Comparison of ENCODE assay signal across 1 cellular context in the genomic region with DNA sequence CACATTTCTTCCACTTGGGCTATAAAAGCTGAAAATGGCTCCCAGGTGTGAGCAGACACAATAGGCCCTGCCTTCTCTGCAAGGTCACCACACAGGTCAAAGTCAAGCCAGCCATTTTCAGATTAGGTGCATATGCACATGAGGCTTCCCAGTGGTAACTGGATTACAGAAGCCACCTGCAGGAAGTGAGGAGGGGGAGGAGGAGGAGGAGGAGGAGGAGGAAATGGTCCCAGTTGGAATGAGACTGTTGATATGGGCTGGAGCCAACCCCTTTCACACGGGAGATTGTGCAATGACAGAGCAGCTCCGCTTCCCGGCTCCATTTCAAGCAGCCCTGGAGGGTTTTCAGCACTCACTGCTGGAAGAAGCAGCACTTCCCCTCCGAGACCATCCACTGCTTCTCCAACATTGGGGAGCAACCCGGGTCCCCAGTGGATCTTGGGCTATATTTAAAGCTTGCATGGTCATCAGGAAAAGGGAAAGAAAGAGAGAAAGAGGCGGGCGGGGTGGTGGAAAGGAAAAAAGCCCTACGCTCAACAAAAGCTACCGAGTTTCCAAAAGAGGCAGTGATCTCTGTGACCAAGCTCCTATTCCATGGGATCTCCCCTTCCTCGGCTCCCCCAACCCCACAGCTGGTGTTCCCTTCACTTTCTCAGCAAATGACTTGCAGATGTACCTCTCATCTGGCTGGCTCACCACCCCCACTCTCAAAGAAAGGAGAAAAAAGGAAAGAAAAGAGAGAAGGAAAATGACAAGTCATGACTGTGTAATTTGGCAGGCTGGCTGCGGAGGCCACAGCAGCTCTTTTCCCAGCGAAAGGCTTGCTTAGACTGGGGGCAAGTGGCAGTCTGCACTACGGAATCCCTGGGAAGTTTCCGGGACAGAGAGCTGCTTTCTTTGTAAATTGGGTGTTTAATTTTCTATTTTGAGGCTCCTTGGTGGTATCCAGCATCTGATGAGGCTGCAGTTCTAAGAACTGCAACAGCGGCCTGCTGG.
TF ChIP-seq lines count a peak whose summit lies in the region.

No MANE protein-coding gene starts in this region.

TF ChIP-seq in GM23338, 12 proteins besides CTCF, POLR2A, EP300 and RAD21 (continued from another document):
- TF ChIP-seq, protein P1, sequence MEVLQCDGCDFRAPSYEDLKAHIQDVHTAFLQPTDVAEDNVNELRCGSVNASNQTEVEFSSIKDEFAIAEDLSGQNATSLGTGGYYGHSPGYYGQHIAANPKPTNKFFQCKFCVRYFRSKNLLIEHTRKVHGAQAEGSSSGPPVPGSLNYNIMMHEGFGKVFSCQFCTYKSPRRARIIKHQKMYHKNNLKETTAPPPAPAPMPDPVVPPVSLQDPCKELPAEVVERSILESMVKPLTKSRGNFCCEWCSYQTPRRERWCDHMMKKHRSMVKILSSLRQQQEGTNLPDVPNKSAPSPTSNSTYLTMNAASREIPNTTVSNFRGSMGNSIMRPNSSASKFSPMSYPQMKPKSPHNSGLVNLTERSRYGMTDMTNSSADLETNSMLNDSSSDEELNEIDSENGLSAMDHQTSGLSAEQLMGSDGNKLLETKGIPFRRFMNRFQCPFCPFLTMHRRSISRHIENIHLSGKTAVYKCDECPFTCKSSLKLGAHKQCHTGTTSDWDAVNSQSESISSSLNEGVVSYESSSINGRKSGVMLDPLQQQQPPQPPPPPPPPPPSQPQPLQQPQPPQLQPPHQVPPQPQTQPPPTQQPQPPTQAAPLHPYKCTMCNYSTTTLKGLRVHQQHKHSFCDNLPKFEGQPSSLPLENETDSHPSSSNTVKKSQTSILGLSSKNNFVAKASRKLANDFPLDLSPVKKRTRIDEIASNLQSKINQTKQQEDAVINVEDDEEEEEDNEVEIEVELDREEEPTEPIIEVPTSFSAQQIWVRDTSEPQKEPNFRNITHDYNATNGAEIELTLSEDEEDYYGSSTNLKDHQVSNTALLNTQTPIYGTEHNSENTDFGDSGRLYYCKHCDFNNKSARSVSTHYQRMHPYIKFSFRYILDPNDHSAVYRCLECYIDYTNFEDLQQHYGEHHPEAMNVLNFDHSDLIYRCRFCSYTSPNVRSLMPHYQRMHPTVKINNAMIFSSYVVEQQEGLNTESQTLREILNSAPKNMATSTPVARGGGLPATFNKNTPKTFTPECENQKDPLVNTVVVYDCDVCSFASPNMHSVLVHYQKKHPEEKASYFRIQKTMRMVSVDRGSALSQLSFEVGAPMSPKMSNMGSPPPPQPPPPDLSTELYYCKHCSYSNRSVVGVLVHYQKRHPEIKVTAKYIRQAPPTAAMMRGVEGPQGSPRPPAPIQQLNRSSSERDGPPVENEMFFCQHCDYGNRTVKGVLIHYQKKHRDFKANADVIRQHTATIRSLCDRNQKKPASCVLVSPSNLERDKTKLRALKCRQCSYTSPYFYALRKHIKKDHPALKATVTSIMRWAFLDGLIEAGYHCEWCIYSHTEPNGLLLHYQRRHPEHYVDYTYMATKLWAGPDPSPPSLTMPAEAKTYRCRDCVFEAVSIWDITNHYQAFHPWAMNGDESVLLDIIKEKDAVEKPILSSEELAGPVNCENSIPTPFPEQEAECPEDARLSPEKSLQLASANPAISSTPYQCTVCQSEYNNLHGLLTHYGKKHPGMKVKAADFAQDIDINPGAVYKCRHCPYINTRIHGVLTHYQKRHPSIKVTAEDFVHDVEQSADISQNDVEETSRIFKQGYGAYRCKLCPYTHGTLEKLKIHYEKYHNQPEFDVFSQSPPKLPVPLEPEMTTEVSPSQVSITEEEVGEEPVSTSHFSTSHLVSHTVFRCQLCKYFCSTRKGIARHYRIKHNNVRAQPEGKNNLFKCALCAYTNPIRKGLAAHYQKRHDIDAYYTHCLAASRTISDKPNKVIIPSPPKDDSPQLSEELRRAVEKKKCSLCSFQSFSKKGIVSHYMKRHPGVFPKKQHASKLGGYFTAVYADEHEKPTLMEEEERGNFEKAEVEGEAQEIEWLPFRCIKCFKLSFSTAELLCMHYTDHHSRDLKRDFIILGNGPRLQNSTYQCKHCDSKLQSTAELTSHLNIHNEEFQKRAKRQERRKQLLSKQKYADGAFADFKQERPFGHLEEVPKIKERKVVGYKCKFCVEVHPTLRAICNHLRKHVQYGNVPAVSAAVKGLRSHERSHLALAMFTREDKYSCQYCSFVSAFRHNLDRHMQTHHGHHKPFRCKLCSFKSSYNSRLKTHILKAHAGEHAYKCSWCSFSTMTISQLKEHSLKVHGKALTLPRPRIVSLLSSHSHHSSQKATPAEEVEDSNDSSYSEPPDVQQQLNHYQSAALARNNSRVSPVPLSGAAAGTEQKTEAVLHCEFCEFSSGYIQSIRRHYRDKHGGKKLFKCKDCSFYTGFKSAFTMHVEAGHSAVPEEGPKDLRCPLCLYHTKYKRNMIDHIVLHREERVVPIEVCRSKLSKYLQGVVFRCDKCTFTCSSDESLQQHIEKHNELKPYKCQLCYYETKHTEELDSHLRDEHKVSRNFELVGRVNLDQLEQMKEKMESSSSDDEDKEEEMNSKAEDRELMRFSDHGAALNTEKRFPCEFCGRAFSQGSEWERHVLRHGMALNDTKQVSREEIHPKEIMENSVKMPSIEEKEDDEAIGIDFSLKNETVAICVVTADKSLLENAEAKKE (CRISPR knock-in tag; IDR thresholded peaks at IDR 0.05) = peak; percentile 73
- TF ChIP-seq, protein P2, sequence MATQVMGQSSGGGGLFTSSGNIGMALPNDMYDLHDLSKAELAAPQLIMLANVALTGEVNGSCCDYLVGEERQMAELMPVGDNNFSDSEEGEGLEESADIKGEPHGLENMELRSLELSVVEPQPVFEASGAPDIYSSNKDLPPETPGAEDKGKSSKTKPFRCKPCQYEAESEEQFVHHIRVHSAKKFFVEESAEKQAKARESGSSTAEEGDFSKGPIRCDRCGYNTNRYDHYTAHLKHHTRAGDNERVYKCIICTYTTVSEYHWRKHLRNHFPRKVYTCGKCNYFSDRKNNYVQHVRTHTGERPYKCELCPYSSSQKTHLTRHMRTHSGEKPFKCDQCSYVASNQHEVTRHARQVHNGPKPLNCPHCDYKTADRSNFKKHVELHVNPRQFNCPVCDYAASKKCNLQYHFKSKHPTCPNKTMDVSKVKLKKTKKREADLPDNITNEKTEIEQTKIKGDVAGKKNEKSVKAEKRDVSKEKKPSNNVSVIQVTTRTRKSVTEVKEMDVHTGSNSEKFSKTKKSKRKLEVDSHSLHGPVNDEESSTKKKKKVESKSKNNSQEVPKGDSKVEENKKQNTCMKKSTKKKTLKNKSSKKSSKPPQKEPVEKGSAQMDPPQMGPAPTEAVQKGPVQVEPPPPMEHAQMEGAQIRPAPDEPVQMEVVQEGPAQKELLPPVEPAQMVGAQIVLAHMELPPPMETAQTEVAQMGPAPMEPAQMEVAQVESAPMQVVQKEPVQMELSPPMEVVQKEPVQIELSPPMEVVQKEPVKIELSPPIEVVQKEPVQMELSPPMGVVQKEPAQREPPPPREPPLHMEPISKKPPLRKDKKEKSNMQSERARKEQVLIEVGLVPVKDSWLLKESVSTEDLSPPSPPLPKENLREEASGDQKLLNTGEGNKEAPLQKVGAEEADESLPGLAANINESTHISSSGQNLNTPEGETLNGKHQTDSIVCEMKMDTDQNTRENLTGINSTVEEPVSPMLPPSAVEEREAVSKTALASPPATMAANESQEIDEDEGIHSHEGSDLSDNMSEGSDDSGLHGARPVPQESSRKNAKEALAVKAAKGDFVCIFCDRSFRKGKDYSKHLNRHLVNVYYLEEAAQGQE (IDR thresholded peaks at IDR 0.05; ENCODE audit: unreplicated experiment) = no peak
- TF ChIP-seq JUNB (IDR thresholded peaks at IDR 0.05; ENCODE audit: unreplicated experiment) = no peak
- TF ChIP-seq EZH2phosphoT487 (IDR thresholded peaks at IDR 0.05; ENCODE audit: unreplicated experiment) = no peak
